Comparison of ENCODE assay signal across 4 cellular contexts in genomic region chr7:73884867-73885422, GRCh38. TPM values are rescaled to one million over a fixed set of nuclear protein-coding genes. Genes with fewer than 3 reads are reported as not detected.
"Had no signal": no experiment of that assay in that cellular context is flagged by ENCODE, and none has a peak within 500 bp of the region (broad histone marks: within the 10 kb centered on the region; RNA-seq: fewer than 3 reads in every experiment).

No MANE protein-coding gene starts in this region.

RNA-seq across cellular contexts. Expression of gene TMEM270, which starts 24.0 kb away (rescaled TPM):
- total RNA-seq: PC-3, Peyer's patch, SJCRH30, SK-MEL-5 had no signal

RNA-seq across cellular contexts. Expression of gene CLDN4, which starts 54.1 kb away (rescaled TPM):
- total RNA-seq: SK-MEL-5 had no signal
